Comparison of ENCODE assay signal across 16 cellular contexts in the genomic region with DNA sequence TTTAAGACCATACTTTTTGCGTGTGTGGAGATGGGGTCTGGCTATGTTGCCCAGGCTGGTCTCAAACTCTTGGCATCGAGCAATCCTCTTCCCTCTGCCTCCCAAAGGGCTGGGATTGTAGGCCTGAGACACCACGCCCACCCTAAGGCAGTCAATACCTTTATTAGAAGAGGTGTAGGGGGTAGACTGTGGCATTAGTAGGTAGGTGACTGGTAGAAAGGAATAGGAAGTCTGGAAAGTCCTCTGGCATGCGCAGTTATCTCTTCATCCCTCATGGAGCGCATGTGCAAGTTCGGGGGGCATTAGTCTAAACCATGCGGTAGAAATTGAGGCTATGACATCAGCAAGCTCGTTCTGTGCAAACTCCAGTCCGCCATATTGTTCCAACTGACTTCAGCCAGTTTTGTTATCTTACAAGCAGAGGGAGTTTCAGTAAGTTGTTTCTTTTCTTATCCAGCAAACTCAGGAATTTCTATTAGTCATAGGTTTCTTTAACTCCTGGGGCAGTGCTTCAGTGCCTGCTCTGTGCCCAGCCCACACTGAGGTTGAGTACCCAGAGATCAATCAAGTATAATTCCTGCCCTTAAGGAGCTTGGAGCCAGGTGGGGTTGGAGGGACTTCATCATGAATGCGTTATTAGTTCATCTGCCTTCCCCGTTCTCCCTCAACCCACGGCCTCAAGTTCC. TPM values are rescaled to one million over a fixed set of nuclear protein-coding genes. Genes with fewer than 3 reads are reported as not detected.
DNase-seq lines count a peak whose midpoint lies in the region; ATAC-seq, FAIRE-seq and TF ChIP-seq lines count a peak whose summit lies in the region.
"Had no signal": no experiment of that assay in that cellular context is flagged by ENCODE, and none has a peak within 500 bp of the region (broad histone marks: within the 10 kb centered on the region; RNA-seq: fewer than 3 reads in every experiment).

No MANE protein-coding gene starts in this region.

- H3K4me1 Mint-ChIP-seq in astrocyte (ENCODE audit: low read depth, unreplicated experiment) = peaks cover 11% of the 10 kb centered on the region

- H3K27ac ChIP-seq in ACC112 (ENCODE audit: low read depth, low read length) = peak overlapping the region; percentile 64
- H3K27ac ChIP-seq in astrocyte (ENCODE audit: low read depth, low read length) = no peak overlapping the region
- H3K27ac ChIP-seq in keratinocyte (ENCODE audit: control insufficient read depth, insufficient read depth, low read length) = no peak overlapping the region

- H3K9me1 ChIP-seq in keratinocyte (ENCODE audit: control insufficient read depth, extremely low read depth, insufficient read depth, low read length) = no peaks in the 10 kb centered on the region

- H3K27ac Mint-ChIP-seq in astrocyte (ENCODE audit: unreplicated experiment) = peak overlapping the region; percentile 86
- H3K27ac Mint-ChIP-seq: natural killer cell treated with Interleukin-12 subunit alpha and Interleukin-12 subunit beta and Interleukin-15 and Interleukin-18, amount 100 ng/mL, for 72 hours had no signal

- ATAC-seq in GM18517 (IDR thresholded peaks at IDR 0.05; ENCODE audit: unreplicated experiment) (no peak), GM19351 (IDR thresholded peaks at IDR 0.05; ENCODE audit: unreplicated experiment) (no peak), HG02870 (IDR thresholded peaks at IDR 0.05; ENCODE audit: unreplicated experiment) (no peak)
- ATAC-seq: natural killer cell treated with Interleukin-12 subunit alpha and Interleukin-12 subunit beta and Interleukin-15 and Interleukin-18, amount 100 ng/mL, for 72 hours had no signal

- H3K4me2 ChIP-seq in astrocyte (ENCODE audit: low read length) (peak overlapping the region; percentile 48), keratinocyte (ENCODE audit: control insufficient read depth, extremely low read depth, insufficient read depth, low read depth, low read length) (peak overlapping the region; percentile 31)

- dilution Hi-C loops in keratinocyte (cut with MboI; ENCODE audit: extremely low pct_ligation_motif_present, low sequenced_read_pairs) = no loop called here

- H3K27me3 ChIP-seq in ACC112 (ENCODE audit: insufficient read depth, low read length) (no peaks in the 10 kb centered on the region), astrocyte (ENCODE audit: insufficient read depth, low read length) (no peaks in the 10 kb centered on the region), keratinocyte (ENCODE audit: control insufficient read depth, extremely low read depth, insufficient read depth, low read length) (no peaks in the 10 kb centered on the region)

- H3K4me1 ChIP-seq in ACC112 (ENCODE audit: control insufficient read depth, insufficient read depth, low read length, unreplicated experiment) = peaks cover 14% of the 10 kb centered on the region
- H3K4me1 ChIP-seq in astrocyte (ENCODE audit: insufficient read depth, low read length) = peaks cover 15% of the 10 kb centered on the region
- H3K4me1 ChIP-seq in keratinocyte (ENCODE audit: control insufficient read depth, extremely low read depth, insufficient read depth, low read length) = peaks cover 17% of the 10 kb centered on the region

- H3K36me3 ChIP-seq in ACC112 (ENCODE audit: insufficient read depth, low read length) = no peaks in the 10 kb centered on the region
- no peaks in the 10 kb centered on the region for H3K36me3 ChIP-seq in astrocyte (ENCODE audit: insufficient read depth, low read length)
- H3K36me3 ChIP-seq in keratinocyte (ENCODE audit: control insufficient read depth in 2 of 2, extremely low read depth in 1 of 2, insufficient read depth in 2 of 2, low read length in 2 of 2) = no peaks in the 10 kb centered on the region

- no peaks in the 10 kb centered on the region for H4K20me1 ChIP-seq in astrocyte (ENCODE audit: insufficient read depth, low read length)
- no peaks in the 10 kb centered on the region for H4K20me1 ChIP-seq in keratinocyte (ENCODE audit: control insufficient read depth, extremely low read depth, insufficient read depth, low read length)

- H3K4me3 Mint-ChIP-seq in astrocyte (ENCODE audit: unreplicated experiment) = peak overlapping the region; percentile 42
- H3K4me3 Mint-ChIP-seq: activated CD4-positive, alpha-beta T cell treated with anti-CD3 and anti-CD28 coated beads, Interleukin-2, amount 10 ng/mL, durations not matched to agents 7 days and 5 days; natural killer cell treated with Interleukin-12 subunit alpha and Interleukin-12 subunit beta and Interleukin-15 and Interleukin-18, amount 100 ng/mL, for 72 hours had no signal

- H3K9me3 Mint-ChIP-seq in astrocyte (ENCODE audit: unreplicated experiment) = no peaks in the 10 kb centered on the region
- H3K9me3 Mint-ChIP-seq: activated CD4-positive, alpha-beta T cell treated with anti-CD3 and anti-CD28 coated beads, Interleukin-2, amount 10 ng/mL, durations not matched to agents 7 days and 5 days; natural killer cell treated with Interleukin-12 subunit alpha and Interleukin-12 subunit beta and Interleukin-15 and Interleukin-18, amount 100 ng/mL, for 72 hours had no signal

- FAIRE-seq in astrocyte (lab: Jason Lieb, UNC) (no peak), keratinocyte (lab: Jason Lieb, UNC) (peak; percentile 59)

- H3K79me2 ChIP-seq in ACC112 (ENCODE audit: control insufficient read depth, insufficient read depth, low read length, unreplicated experiment) (peaks cover 2% of the 10 kb centered on the region), astrocyte (ENCODE audit: insufficient read depth, low read length) (no peaks in the 10 kb centered on the region), keratinocyte (ENCODE audit: control insufficient read depth, insufficient read depth, low read length) (no peaks in the 10 kb centered on the region)

- H3K9ac ChIP-seq in astrocyte (ENCODE audit: low read length) (no peak overlapping the region), keratinocyte (ENCODE audit: control insufficient read depth, extremely low read depth, insufficient read depth, low read length) (no peak overlapping the region)

- peak overlapping the region; percentile 38 for H2AFZ ChIP-seq in ACC112 (ENCODE audit: low read length, unreplicated experiment)
- H2AFZ ChIP-seq in astrocyte (ENCODE audit: low read depth, low read length) = peak overlapping the region; percentile 61
- peak overlapping the region; percentile 46 for H2AFZ ChIP-seq in keratinocyte (ENCODE audit: control insufficient read depth, low read length)

- TF ChIP-seq CTCF in astrocyte (IDR thresholded peaks at IDR 0.05; ENCODE audit: insufficient read depth, low read depth, low read length) = no peak
- TF ChIP-seq CTCF in keratinocyte (optimal IDR thresholded peaks at IDR 0.05 in 1 of 3, IDR thresholded peaks at IDR 0.05 in 1 of 3, conservative IDR thresholded peaks at IDR 0.05 in 1 of 3; ENCODE audit: extremely low read depth in 1 of 3, insufficient read depth in 2 of 3, low read length in 3 of 3) = no peak

- H3K4me3 ChIP-seq in ACC112 (ENCODE audit: low read depth, low read length) (no peak overlapping the region), astrocyte (ENCODE audit: insufficient read depth, low read depth, low read length) (no peak overlapping the region), keratinocyte (ENCODE audit: control insufficient read depth in 2 of 3, extremely low read depth in 1 of 3, insufficient read depth in 2 of 3, low read depth in 1 of 3, low read length in 3 of 3) (no peak overlapping the region)
- H3K4me3 ChIP-seq: HAP-1 had no signal

- DNase-seq in HK-2 (ENCODE audit: unreplicated experiment) (peak; percentile 65), astrocyte (ENCODE audit: low read depth) (peak; percentile 58), keratinocyte (ENCODE audit: low read depth, low spot score) (no peak), NCI-H510A treated with DMSO at 0.1 percent for 48 hours (lab: John Stamatoyannopoulos, UW) (no peak)
- DNase-seq: activated CD4-positive, alpha-beta T cell treated with anti-CD3 and anti-CD28 coated beads, Interleukin-2, amount 10 ng/mL, durations not matched to agents 7 days and 5 days; activated naive CD4-positive, alpha-beta T cell treated with Interleukin-2 at 50 U/mL for 16 hours; AML-193; effector memory CD4-positive, alpha-beta T cell; NCI-H524; stimulated activated naive CD4-positive, alpha-beta T cell treated with Interleukin-2 at 50 U/mL for 16 hours had no signal

- no peaks in the 10 kb centered on the region for H3K9me3 ChIP-seq in astrocyte (ENCODE audit: insufficient read depth, low read depth, low read length)
- H3K9me3 ChIP-seq in keratinocyte (ENCODE audit: control insufficient read depth, low read depth, low read length) = no peaks in the 10 kb centered on the region
- H3K9me3 ChIP-seq: HAP-1 had no signal

- no peaks in the 10 kb centered on the region for H3K27me3 Mint-ChIP-seq in astrocyte (ENCODE audit: low read depth, unreplicated experiment)
- H3K27me3 Mint-ChIP-seq: activated CD4-positive, alpha-beta T cell treated with anti-CD3 and anti-CD28 coated beads, Interleukin-2, amount 10 ng/mL, durations not matched to agents 7 days and 5 days had no signal

- H3K36me3 Mint-ChIP-seq in astrocyte (ENCODE audit: low read depth, unreplicated experiment) = no peaks in the 10 kb centered on the region
- H3K36me3 Mint-ChIP-seq: natural killer cell treated with Interleukin-12 subunit alpha and Interleukin-12 subunit beta and Interleukin-15 and Interleukin-18, amount 100 ng/mL, for 72 hours had no signal

RNA-seq across cellular contexts. Expression of a gene that starts 7.3 kb away (rescaled TPM):
- 61.3 and 70.5 TPM in 2 replicates for total RNA-seq in astrocyte
- 36.4 to 61.4 TPM (median 44.6 TPM) in 3 replicates for polyA plus RNA-seq in keratinocyte
- polyA plus RNA-seq in keratinocyte (2011; ENCODE audit: low read depth) = 14.4 TPM
- 28.9 and 55.0 TPM in 2 replicates for polyA plus RNA-seq in keratinocyte (2011; cell fraction: cytosol; rRNA removed)
- polyA plus RNA-seq in keratinocyte (2011; cell fraction: nucleus; rRNA removed) = 41.3 and 61.5 TPM in 2 replicates
- 28.9 and 55.7 TPM in 2 replicates for polyA plus RNA-seq in keratinocyte (2012; ENCODE audit: low replicate concordance)
- polyA minus RNA-seq in keratinocyte = 37.0 to 68.2 TPM (median 38.0 TPM) in 3 replicates
- polyA minus RNA-seq in keratinocyte (2011; cell fraction: cytosol; rRNA and poly(A)+ RNA removed) = 38.9 TPM
- polyA minus RNA-seq in keratinocyte (2011; cell fraction: nucleus; rRNA and poly(A)+ RNA removed) = 20.0 and 33.6 TPM in 2 replicates

Comparison
In these comparisons a context has a peak if more than half of its experiments do, and no peak if none do; other contexts are left out.
1. DNase-seq: peak in HK-2 (single experiment) and astrocyte (single experiment); none in keratinocyte (single experiment) and NCI-H510A treated with DMSO at 0.1 percent for 48 hours (single experiment).
2. Peak in every context shown above with its lines, with median percentiles within 50 percentile points of each other: H2AFZ ChIP-seq.